In genomic region chr3:193720169-193720568, GRCh38 we compare ENCODE assay signal across 8 cellular contexts.
"Had no signal": no experiment of that assay in that cellular context is flagged by ENCODE, and none has a peak within 500 bp of the region (broad histone marks: within the 10 kb centered on the region; RNA-seq: fewer than 3 reads in every experiment).

No MANE protein-coding gene starts in this region.

- DNase-seq: GDM1, GF-D8 had no signal

- FAIRE-seq: G401.6, GM12878, GM12891, GM12892, GM18507, GM19239 had no signal

- ATAC-seq: GM12878 had no signal

- H3K4me3 ChIP-seq: GM12878 had no signal
